Comparison of ENCODE assay signal across 31 cellular contexts in the genomic region with DNA sequence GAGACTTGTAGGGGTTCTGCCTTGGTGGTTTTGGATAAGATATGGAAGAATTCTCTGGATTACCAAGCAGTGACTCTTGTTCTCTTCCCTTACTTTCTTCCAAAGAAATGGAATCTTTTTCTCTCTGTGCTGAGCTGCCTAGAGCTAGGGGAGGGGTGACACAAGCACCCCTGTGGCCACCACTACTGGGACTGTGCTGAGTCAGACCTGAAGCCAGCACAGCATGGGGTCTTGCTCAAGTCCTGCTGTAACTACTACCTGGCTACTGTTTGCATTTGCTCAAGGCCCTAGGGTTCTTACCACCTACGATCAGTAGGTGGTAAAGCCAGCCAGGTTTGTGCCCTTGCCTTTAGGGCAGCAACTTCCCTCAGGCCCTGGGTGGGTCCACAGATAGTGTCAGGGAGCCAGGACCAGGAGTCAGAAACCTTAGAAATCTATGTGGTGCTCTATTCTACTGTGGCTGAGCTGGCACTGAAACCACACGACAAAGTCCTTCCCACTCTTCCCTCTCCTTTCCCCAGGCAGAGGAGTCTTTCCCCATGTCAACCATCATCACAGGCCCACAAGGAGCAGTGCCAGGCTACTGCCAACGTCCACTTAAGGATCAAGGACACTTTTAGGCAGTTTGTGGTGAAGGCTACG. TPM values are rescaled to one million over a fixed set of nuclear protein-coding genes. Genes with fewer than 3 reads are reported as not detected.
A peak's percentile ranks its signal among the peaks of the same experiment; 100 is the strongest.
DNase-seq lines count a peak whose midpoint lies in the region; ATAC-seq, FAIRE-seq and TF ChIP-seq lines count a peak whose summit lies in the region.
"Had no signal": no experiment of that assay in that cellular context is flagged by ENCODE, and none has a peak within 500 bp of the region (broad histone marks: within the 10 kb centered on the region; RNA-seq: fewer than 3 reads in every experiment).

No MANE protein-coding gene starts in this region.

- TF ChIP-seq RAD21 in H1 (IDR thresholded peaks at IDR 0.05 in 1 of 2, conservative IDR thresholded peaks at IDR 0.05 in 1 of 2; ENCODE audit: low read depth in 2 of 2, low read length in 2 of 2), result no peak

- H3K4ac ChIP-seq in H1 (replicated peaks; ENCODE audit: insufficient read length, low read depth, low read length), result no peak overlapping the region

- TF ChIP-seq POLR2A in H1 (IDR thresholded peaks at IDR 0.05; ENCODE audit: control extremely low read depth in 1 of 2, low read depth in 2 of 2, low read length in 2 of 2), result no peak

- H2BK15ac ChIP-seq in H1 (ENCODE audit: low read length), result no peak overlapping the region

- peaks cover 1% of the 10 kb centered on the region for H3K27me3 Mint-ChIP-seq in glutamatergic neuron (ENCODE audit: unreplicated experiment)
- H3K27me3 Mint-ChIP-seq: CD4-positive, CD25-positive, alpha-beta regulatory T cell had no signal

- H2BK20ac ChIP-seq in H1 (ENCODE audit: low read length), result no peak overlapping the region

- no peak overlapping the region for H3K9ac ChIP-seq in H1 (replicated peaks in 1 of 4; ENCODE audit: extremely low read depth in 1 of 4, low read depth in 3 of 4, low read length in 3 of 4)

- no peak overlapping the region for H2BK5ac ChIP-seq in H1 (ENCODE audit: low read depth, low read length)

- H3K18ac ChIP-seq in H1 (ENCODE audit: extremely low read depth, low read length), result no peak overlapping the region

- no peaks in the 10 kb centered on the region for H3K9me3 ChIP-seq in H1 (ENCODE audit: insufficient read depth in 2 of 2, low read depth in 1 of 2, low read length in 1 of 2)
- H3K9me3 ChIP-seq: adrenal gland, esophagus muscularis mucosa, left lung, sigmoid colon had no signal

- no peak overlapping the region for H4K5ac ChIP-seq in H1 (ENCODE audit: insufficient read length, low read depth, low read length)

- H3K4me3 Mint-ChIP-seq in glutamatergic neuron (ENCODE audit: unreplicated experiment), result no peak overlapping the region
- H3K4me3 Mint-ChIP-seq: activated T-cell treated with anti-CD3 and anti-CD28 coated beads, Interleukin-2, amount 50 U/mL, for 4 hours; CD4-positive, CD25-positive, alpha-beta regulatory T cell; immature natural killer cell had no signal

- H3K36me3 Mint-ChIP-seq in glutamatergic neuron (ENCODE audit: unreplicated experiment), result no peaks in the 10 kb centered on the region

- 0 out of 2 replicates have a peak overlapping the region, but pooled peaks have one; percentile 8 for H2AFZ ChIP-seq in H1 (ENCODE audit: low read length)

- no peak overlapping the region for H2AK5ac ChIP-seq in H1 (ENCODE audit: low read depth, low read length)

- 86% methylated on average over 4 of the region's 4 CpGs; no CpG with 5 or more reads in 1 of the 2 experiments for WGBS in H1 (ENCODE audit: extremely low coverage in 1 of 2, insufficient coverage in 1 of 2, insufficient read length in 1 of 2, insufficient replicate concordance in 2 of 2, low coverage in 1 of 2, low lambda C conversion rate in 2 of 2, missing lambda C conversion rate in 1 of 2), 2 experiments

- H3K14ac ChIP-seq in H1 (ENCODE audit: insufficient read length), result no peak overlapping the region

- no peak overlapping the region for H2BK120ac ChIP-seq in H1 (replicated peaks; ENCODE audit: low read depth, low read length)

- H3K4me3 ChIP-seq in H1 (ENCODE audit: extremely low read depth in 1 of 4, insufficient read depth in 2 of 4, low read depth in 3 of 4, low read length in 4 of 4), result no peak overlapping the region
- H3K4me3 ChIP-seq: adrenal gland, cardiac muscle cell, coronary artery, esophagus muscularis mucosa, gastrocnemius medialis, left lung, sigmoid colon had no signal

- DNase-seq in A172 (ENCODE audit: low spot score), result peak; percentile 41
- peak; percentile 48 for DNase-seq in HT1080 (ENCODE audit: low read depth)
- peak; percentile 35 for DNase-seq in RCC 7860 (ENCODE audit: low spot score)
- no peak for DNase-seq in H1 (ENCODE audit: low read depth in 1 of 2, low spot score in 2 of 2)
- no peak for DNase-seq in dedifferentiated amniotic fluid mesenchymal stem cell (ENCODE audit: extremely low spot score)
- no peak for DNase-seq in glutamatergic neuron
- DNase-seq: activated CD4-positive, alpha-beta T cell treated with anti-CD3 and anti-CD28 coated beads for 48 hours; activated CD8-positive, alpha-beta memory T cell treated with anti-CD3 and anti-CD28 coated beads for 24 hours; activated T-cell treated with anti-CD3 and anti-CD28 coated beads, Interleukin-2, amount 50 U/mL, for 4 hours; adrenal gland; CD4-positive, CD25-positive, alpha-beta regulatory T cell; gastrocnemius medialis; H7; hypothalamus; immature natural killer cell; left lung; NCI-H1436; NCI-H446 treated with DMSO at 0.1 percent for 48 hours; OCI-M1; sigmoid colon; stimulated activated naive CD4-positive, alpha-beta T cell treated with Interleukin-2 at 50 U/mL for 16 hours; T-helper 2 cell had no signal

- POLR2A ChIA-PET in H1 (lab: Charles Lee; ENCODE audit: partially characterized antibody), result no interaction called here

- H3K27ac Mint-ChIP-seq in glutamatergic neuron (ENCODE audit: unreplicated experiment), result no peak overlapping the region
- H3K27ac Mint-ChIP-seq: CD4-positive, CD25-positive, alpha-beta regulatory T cell had no signal

- no peak overlapping the region for H3K23ac ChIP-seq in H1 (ENCODE audit: insufficient read length)

- H3K56ac ChIP-seq in H1 (replicated peaks; ENCODE audit: insufficient read length, low read depth, low read length), result no peak overlapping the region

- H2BK12ac ChIP-seq in H1 (ENCODE audit: low read depth, low read length), result no peak overlapping the region

- H3K27me3 ChIP-seq in H1 (replicated peaks in 1 of 4; ENCODE audit: control insufficient read depth in 3 of 4, extremely low read depth in 1 of 4, insufficient read depth in 3 of 4, low read length in 3 of 4), result no peaks in the 10 kb centered on the region
- H3K27me3 ChIP-seq: adrenal gland, cardiac muscle cell, esophagus muscularis mucosa, gastrocnemius medialis, left lung, sigmoid colon had no signal

- peaks cover 0 to 6% (median 2%) of the 10 kb centered on the region in 4 experiments; a peak in 2 of 7 replicates for H3K4me1 ChIP-seq in H1 (replicated peaks in 1 of 4; ENCODE audit: control insufficient read depth in 3 of 4, insufficient read depth in 4 of 4, low read length in 3 of 4)
- H3K4me1 ChIP-seq: adrenal gland, esophagus muscularis mucosa, gastrocnemius medialis, left lung, sigmoid colon had no signal

- TF ChIP-seq CTCF in H1 (IDR thresholded peaks at IDR 0.05; ENCODE audit: control extremely low read depth in 1 of 3, insufficient read depth in 1 of 3, low read depth in 1 of 3, low read length in 3 of 3), result no peak
- TF ChIP-seq CTCF in glutamatergic neuron (IDR thresholded peaks at IDR 0.05; ENCODE audit: partially characterized antibody, unreplicated experiment), result no peak

- no peak for FAIRE-seq in RCC 7860 (lab: Jason Lieb, UNC)
- no peak for FAIRE-seq in H1 (lab: Jason Lieb, UNC)
- FAIRE-seq: A204.1, GM12892 had no signal

- H3K36me3 ChIP-seq in H1 (ENCODE audit: control insufficient read depth in 2 of 4, insufficient read depth in 4 of 4, low read length in 3 of 4), result no peaks in the 10 kb centered on the region
- H3K36me3 ChIP-seq: adrenal gland, cardiac muscle cell, esophagus muscularis mucosa, gastrocnemius medialis, left lung, sigmoid colon had no signal

- CTCF ChIA-PET in H1 (lab: Charles Lee; ENCODE audit: partially characterized antibody), result interaction anchor here (1.0 to 1.9 kb wide), 3 partner anchors 17 to 27 kb away, joined by 3 to 6 read pairs (median 4); no protein-coding TSS in a partner anchor

- H4K8ac ChIP-seq in H1 (ENCODE audit: extremely low read depth, insufficient read depth, low read length), result no peak overlapping the region; the same call in 1 of the 2 replicates

- no peak overlapping the region for H3K4me2 ChIP-seq in H1 (ENCODE audit: insufficient read depth in 1 of 2, low read depth in 2 of 2, low read length in 2 of 2)

- no peak overlapping the region for H3K27ac ChIP-seq in H1 (ENCODE audit: low read depth, low read length)
- H3K27ac ChIP-seq: adrenal gland, cardiac muscle cell, coronary artery, esophagus muscularis mucosa, gastrocnemius medialis, left lung, sigmoid colon, VCaP had no signal

- no peaks in the 10 kb centered on the region for H3K23me2 ChIP-seq in H1 (ENCODE audit: low read depth, low read length)

- no peak for TF ChIP-seq EP300 in H1 (IDR thresholded peaks at IDR 0.05; ENCODE audit: borderline replicate concordance in 1 of 2, low read depth in 2 of 2, low read length in 2 of 2)

- H3K79me2 ChIP-seq in H1 (ENCODE audit: control insufficient read depth in 1 of 2, insufficient read depth in 2 of 2, low read length in 2 of 2), result no peaks in the 10 kb centered on the region

- H4K91ac ChIP-seq in H1 (replicated peaks; ENCODE audit: insufficient read length, low read length), result no peak overlapping the region

- H3K79me1 ChIP-seq in H1 (ENCODE audit: low read depth, low read length), result no peaks in the 10 kb centered on the region

- no peaks in the 10 kb centered on the region for H4K20me1 ChIP-seq in H1 (replicated peaks in 1 of 2; ENCODE audit: control insufficient read depth in 1 of 2, insufficient read depth in 2 of 2, low read length in 2 of 2)

- H3K4me1 Mint-ChIP-seq in glutamatergic neuron (ENCODE audit: low read depth, unreplicated experiment), result peaks cover 4% of the 10 kb centered on the region
- H3K4me1 Mint-ChIP-seq: CD4-positive, CD25-positive, alpha-beta regulatory T cell; immature natural killer cell had no signal

- H3K9me3 Mint-ChIP-seq in glutamatergic neuron (ENCODE audit: unreplicated experiment), result peaks cover 1% of the 10 kb centered on the region
- H3K9me3 Mint-ChIP-seq: immature natural killer cell had no signal

- no peak for ATAC-seq in GM21723 (IDR thresholded peaks at IDR 0.05; ENCODE audit: unreplicated experiment)
- ATAC-seq in GM18502 (IDR thresholded peaks at IDR 0.05; ENCODE audit: poor library complexity, unreplicated experiment), result no peak
- ATAC-seq: activated T-cell treated with anti-CD3 and anti-CD28 coated beads, Interleukin-2, amount 50 U/mL, for 4 hours; gastrocnemius medialis; left lung; Right ventricle myocardium inferior had no signal

TF ChIP-seq in H1, 55 proteins besides CTCF, POLR2A, EP300 and RAD21 (continues in another document):
- no peak for TF ChIP-seq NRF1 (IDR thresholded peaks at IDR 0.05; ENCODE audit: low read depth, low read length)

RNA-seq across cellular contexts. Expression of a gene that starts 53.8 kb away (rescaled TPM):
- 33.8 and 48.6 TPM in 2 replicates for total RNA-seq in A172 (2014; rRNA removed; shearing (Covaris generic))
- total RNA-seq in HT1080 (2014; rRNA removed; shearing (Covaris generic)), result 47.5 and 87.6 TPM in 2 replicates
- 18.3 and 20.3 TPM in 2 replicates for polyA plus RNA-seq in HT1080 (2015; cell fraction: cytosol; rRNA removed)
- 167 and 169 TPM in 2 replicates for polyA plus RNA-seq in HT1080 (2015; cell fraction: nucleus; rRNA removed)
- total RNA-seq in H1 (2021; fragmentation: NEBNext Ultra II Directional; extraction: Animal tissue kit (Norgen Biotek cat#: 25700)), result 37.0 and 40.4 TPM in 2 replicates
- 10.6 and 14.7 TPM in 2 replicates for polyA plus RNA-seq in H1 (2011; rRNA removed)
- 15.7 TPM for polyA plus RNA-seq in H1 (2011; cell fraction: cytosol; rRNA removed)
- polyA plus RNA-seq in H1 (2011; cell fraction: nucleus; rRNA removed), result 50.7 TPM
- polyA plus RNA-seq in H1 (2012, experiment 1 of 2), result 23.6 to 39.8 TPM (median 26.9 TPM) in 4 replicates
- polyA plus RNA-seq in H1 (2012, experiment 2 of 2), result 1.6 TPM
- 41.8 TPM for polyA plus RNA-seq in H1 (2013, experiment 1 of 2)
- polyA plus RNA-seq in H1 (2013, experiment 2 of 2), result 37.6 TPM
- 50.0 and 59.6 TPM in 2 replicates for polyA minus RNA-seq in H1 (2011; rRNA and poly(A)+ RNA removed)
- 32.8 TPM for polyA minus RNA-seq in H1 (2011; cell fraction: cytosol; rRNA and poly(A)+ RNA removed)
- polyA minus RNA-seq in H1 (2011; cell fraction: nucleus; rRNA and poly(A)+ RNA removed), result 145 TPM
- total RNA-seq in glutamatergic neuron (ENCODE audit: unreplicated experiment), result 78.4 TPM

Comparison
In these comparisons a context has a peak if more than half of its experiments do, and no peak if none do; other contexts are left out.
1. DNase-seq: peak in A172 (single experiment), HT1080 (single experiment) and RCC 7860 (single experiment); none in H1 (0 of 2), dedifferentiated amniotic fluid mesenchymal stem cell (single experiment) and glutamatergic neuron (single experiment).